Comparison of ENCODE assay signal across 9 cellular contexts in the genomic region with DNA sequence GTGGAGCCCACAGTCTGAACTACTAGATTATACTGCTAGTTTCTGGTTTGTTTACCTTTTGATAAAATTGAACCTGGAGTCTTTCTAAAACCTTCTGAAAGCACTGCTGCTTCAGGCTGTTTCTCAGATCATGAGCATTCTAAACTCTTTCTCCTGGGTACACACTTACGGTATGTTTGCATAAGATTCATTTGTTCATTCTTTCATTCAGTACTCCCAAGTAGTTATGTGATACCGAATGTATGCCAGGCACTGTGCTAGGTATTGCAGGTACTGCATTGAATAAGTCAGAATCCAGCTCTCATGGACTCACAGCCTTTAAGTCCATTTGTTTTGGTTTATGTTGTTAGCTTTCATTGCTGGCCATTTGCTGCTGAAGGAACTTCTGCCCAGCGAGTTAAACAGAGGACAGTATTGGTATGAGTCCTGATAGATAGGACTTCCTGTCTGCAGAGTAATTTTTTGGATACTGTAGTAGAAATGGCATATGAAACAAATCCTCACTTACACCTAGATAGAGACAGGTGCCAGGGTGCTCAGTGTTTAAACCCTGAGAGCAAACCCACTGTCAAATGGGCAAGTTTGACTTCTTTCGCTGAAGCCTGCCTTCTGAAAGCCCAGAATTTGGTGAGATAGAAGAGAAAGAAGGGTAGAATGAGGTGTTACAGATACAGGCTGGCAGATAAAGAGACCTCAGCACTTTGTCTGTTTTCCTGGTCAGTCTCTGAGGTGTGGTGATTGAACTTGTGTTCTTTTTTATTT. TPM values are rescaled to one million over a fixed set of nuclear protein-coding genes. Genes with fewer than 3 reads are reported as not detected.
A peak's percentile ranks its signal among the peaks of the same experiment; 100 is the strongest.
DNase-seq lines count a peak whose midpoint lies in the region; ATAC-seq and TF ChIP-seq lines count a peak whose summit lies in the region.
"Had no signal": no experiment of that assay in that cellular context is flagged by ENCODE, and none has a peak within 500 bp of the region (broad histone marks: within the 10 kb centered on the region; RNA-seq: fewer than 3 reads in every experiment).

No MANE protein-coding gene starts in this region.

- no peaks in the 10 kb centered on the region for H4K20me1 ChIP-seq in GM23338 (replicated peaks; ENCODE audit: insufficient read depth)

- H3K4me2 ChIP-seq in GM23338 = peak overlapping the region; percentile 97; the same call in 1 of the 2 replicates

- 55 to 62% methylated on average over 4 of the region's 4 CpGs for WGBS in gastroesophageal sphincter (ENCODE audit: low coverage in 1 of 2), 2 donors

- H3K4me1 ChIP-seq in GM23338 (ENCODE audit: insufficient read depth) (peaks cover 16% of the 10 kb centered on the region), gastroesophageal sphincter (peaks cover 34 to 76% (median 48%) of the 10 kb centered on the region in 3 donors)

- peaks cover 46% of the 10 kb centered on the region for H3K4me1 Mint-ChIP-seq in GM23338
- peaks cover 67% of the 10 kb centered on the region for H3K4me1 Mint-ChIP-seq in stimulated activated effector memory CD8-positive, alpha-beta T cell treated with anti-CD3 and anti-CD28 coated beads, Interleukin-12 subunit alpha, Interleukin-12 subunit beta, amount 100 ng/mL, for 72 hours

- H3K9me3 Mint-ChIP-seq in GM23338 = no peaks in the 10 kb centered on the region
- H3K9me3 Mint-ChIP-seq in stimulated activated effector memory CD8-positive, alpha-beta T cell treated with anti-CD3 and anti-CD28 coated beads, Interleukin-12 subunit alpha, Interleukin-12 subunit beta, amount 100 ng/mL, for 72 hours = no peaks in the 10 kb centered on the region

- no peak for ATAC-seq in GM23338
- ATAC-seq in gastroesophageal sphincter = no peak
- ATAC-seq in stimulated activated effector memory CD8-positive, alpha-beta T cell treated with anti-CD3 and anti-CD28 coated beads, Interleukin-12 subunit alpha, Interleukin-12 subunit beta, amount 100 ng/mL, for 72 hours = no peak

- no peaks in the 10 kb centered on the region; the same call in 2 of the 3 replicates for H3K36me3 Mint-ChIP-seq in GM23338 (ENCODE audit: low read depth)
- peaks cover 43% of the 10 kb centered on the region for H3K36me3 Mint-ChIP-seq in stimulated activated effector memory CD8-positive, alpha-beta T cell treated with anti-CD3 and anti-CD28 coated beads, Interleukin-12 subunit alpha, Interleukin-12 subunit beta, amount 100 ng/mL, for 72 hours

- H3K27me3 ChIP-seq in GM23338 (ENCODE audit: insufficient read depth) (peaks cover 19% of the 10 kb centered on the region), gastroesophageal sphincter (no peaks in the 10 kb centered on the region)

- no peak for TF ChIP-seq CTCF in GM23338 (conservative IDR thresholded peaks at IDR 0.05; ENCODE audit: low read depth in 2 of 2)
- TF ChIP-seq CTCF in WI38 (IDR thresholded peaks at IDR 0.05; ENCODE audit: low read depth, low read length) = no peak
- TF ChIP-seq CTCF in gastroesophageal sphincter (IDR thresholded peaks at IDR 0.05) = no peak

- H3K9me2 ChIP-seq in GM23338 (ENCODE audit: insufficient read depth) = no peaks in the 10 kb centered on the region

- no peaks in the 10 kb centered on the region for H3K9me3 ChIP-seq in gastroesophageal sphincter

- no peak overlapping the region for H3K4me3 Mint-ChIP-seq in GM23338
- H3K4me3 Mint-ChIP-seq in stimulated activated effector memory CD8-positive, alpha-beta T cell treated with anti-CD3 and anti-CD28 coated beads, Interleukin-12 subunit alpha, Interleukin-12 subunit beta, amount 100 ng/mL, for 72 hours = peak overlapping the region; percentile 85

- TF ChIP-seq EP300 in gastroesophageal sphincter (IDR thresholded peaks at IDR 0.05) = no peak

- H2AFZ ChIP-seq in GM23338 = no peak overlapping the region

- no peaks in the 10 kb centered on the region; the same call in 1 of the 2 replicates for H3F3A ChIP-seq in GM23338 (replicated peaks; ENCODE audit: low read depth)

- no peak overlapping the region for H3K27ac Mint-ChIP-seq in GM23338
- peak overlapping the region; percentile 88 for H3K27ac Mint-ChIP-seq in stimulated activated effector memory CD8-positive, alpha-beta T cell treated with anti-CD3 and anti-CD28 coated beads, Interleukin-12 subunit alpha, Interleukin-12 subunit beta, amount 100 ng/mL, for 72 hours

- DNase-seq in GM23338 (ENCODE audit: low spot score) (no peak), HCEC 1CT (no peak), NCI-H2227 (lab: John Stamatoyannopoulos, UW; ENCODE audit: unreplicated experiment) (no peak), NCI-H82 treated with DMSO at 0.1 percent for 48 hours (lab: John Stamatoyannopoulos, UW; ENCODE audit: unreplicated experiment) (no peak)
- no peak for DNase-seq in stimulated activated effector memory CD8-positive, alpha-beta T cell treated with anti-CD3 and anti-CD28 coated beads, Interleukin-12 subunit alpha, Interleukin-12 subunit beta, amount 100 ng/mL, for 72 hours (ENCODE audit: low spot score in 2 of 2)
- DNase-seq: NCI-H345; stimulated activated CD4-positive, alpha-beta T cell treated with anti-CD3 and anti-CD28 coated beads, Interleukin-4, amount 100 ng/mL, for 24 hours had no signal

- H3K27ac ChIP-seq in GM23338 (ENCODE audit: low read depth) (no peak overlapping the region), gastroesophageal sphincter (peak overlapping the region; percentile 77 to 100 (median 99))

- peak overlapping the region; percentile 86; the same call in 1 of the 2 replicates for H3K4me3 ChIP-seq in GM23338
- H3K4me3 ChIP-seq in WI38 (ENCODE audit: low read depth, low read length) = peak overlapping the region; percentile 90
- peak overlapping the region in 1 of 2 donors; percentile 90 for H3K4me3 ChIP-seq in gastroesophageal sphincter

- no peaks in the 10 kb centered on the region for H3K36me3 ChIP-seq in GM23338 (ENCODE audit: insufficient read depth)
- H3K36me3 ChIP-seq in gastroesophageal sphincter = no peaks in the 10 kb centered on the region

- no peak for TF ChIP-seq POLR2A in gastroesophageal sphincter (IDR thresholded peaks at IDR 0.05)

- no peaks in the 10 kb centered on the region for H3K79me2 ChIP-seq in GM23338 (replicated peaks; ENCODE audit: insufficient read depth)

- peaks cover 12% of the 10 kb centered on the region for H3K27me3 Mint-ChIP-seq in GM23338 (ENCODE audit: insufficient read depth, low read depth, poor library complexity)

TF ChIP-seq in GM23338, 12 proteins besides CTCF, POLR2A, EP300 and RAD21 (continues in another document):
- no peak for TF ChIP-seq POLR2AphosphoS5 (IDR thresholded peaks at IDR 0.05; ENCODE audit: low read depth)
- no peak for TF ChIP-seq JUNB (IDR thresholded peaks at IDR 0.05; ENCODE audit: unreplicated experiment)
- TF ChIP-seq, protein P1, sequence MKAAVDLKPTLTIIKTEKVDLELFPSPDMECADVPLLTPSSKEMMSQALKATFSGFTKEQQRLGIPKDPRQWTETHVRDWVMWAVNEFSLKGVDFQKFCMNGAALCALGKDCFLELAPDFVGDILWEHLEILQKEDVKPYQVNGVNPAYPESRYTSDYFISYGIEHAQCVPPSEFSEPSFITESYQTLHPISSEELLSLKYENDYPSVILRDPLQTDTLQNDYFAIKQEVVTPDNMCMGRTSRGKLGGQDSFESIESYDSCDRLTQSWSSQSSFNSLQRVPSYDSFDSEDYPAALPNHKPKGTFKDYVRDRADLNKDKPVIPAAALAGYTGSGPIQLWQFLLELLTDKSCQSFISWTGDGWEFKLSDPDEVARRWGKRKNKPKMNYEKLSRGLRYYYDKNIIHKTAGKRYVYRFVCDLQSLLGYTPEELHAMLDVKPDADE (IDR thresholded peaks at IDR 0.05) = no peak
- TF ChIP-seq ZNF114 (CRISPR knock-in tag; IDR thresholded peaks at IDR 0.05) = no peak

RNA-seq across cellular contexts. Expression of a gene that starts 2.1 kb away (rescaled TPM):
- 3.4 and 4.5 TPM in 2 replicates for total RNA-seq in GM23338 (2014; rRNA removed; shearing (Covaris generic))
- polyA plus RNA-seq in GM23338 (2016; fragmentation: Nextera tagmentation; extraction: Ambion mirVana) = 2.8 and 3.3 TPM in 2 replicates
- total RNA-seq in gastroesophageal sphincter = 10 to 100 TPM; 24.4 to 40.6 (median 38.5) TPM

RNA-seq across cellular contexts. Expression of a gene that starts 38.8 kb away (rescaled TPM):
- 0.66 and 1.7 TPM in 2 replicates for total RNA-seq in GM23338 (2014; rRNA removed; shearing (Covaris generic))
- 0.18 and 0.38 TPM in 2 replicates for polyA plus RNA-seq in GM23338 (2016; fragmentation: Nextera tagmentation; extraction: Ambion mirVana)
- total RNA-seq in gastroesophageal sphincter = not detected
